Comparison of ENCODE assay signal across 8 cellular contexts in genomic region chr2:47905454-47906260, GRCh38. TPM values are rescaled to one million over a fixed set of nuclear protein-coding genes. Genes with fewer than 3 reads are reported as not detected.
DNase-seq lines count a peak whose midpoint lies in the region; ATAC-seq and TF ChIP-seq lines count a peak whose summit lies in the region.

No MANE protein-coding gene starts in this region.

- DNase-seq in NOMO-1 (lab: John Stamatoyannopoulos, UW; ENCODE audit: unreplicated experiment in 2 of 2) = peak; percentile 43 to 64
- no peak for DNase-seq in NOMO-1 treated with dmso at 0.1 percent for 144 hours (lab: John Stamatoyannopoulos, UW; ENCODE audit: unreplicated experiment)
- no peak for DNase-seq in Panc1 (ENCODE audit: low read depth, low spot score)
- DNase-seq in activated T-helper 9 cell treated with anti-CD3 and anti-CD28 coated beads, Interleukin-2, amount 50 U/mL, for 16 hours (ENCODE audit: low read depth) = peak; percentile 48
- DNase-seq in fibroblast of pulmonary artery (ENCODE audit: low read depth) = peak; percentile 60
- DNase-seq in nephron progenitor cell = peak; percentile 75
- DNase-seq in substantia nigra (lab: John Stamatoyannopoulos, UW) = peak in 46 of 49 donors; percentile 41 to 89 (median 68)

- peaks cover 36% of the 10 kb centered on the region for H3K4me1 Mint-ChIP-seq in nephron progenitor cell

- POLR2A ChIA-PET in Panc1 (lab: Charles Lee) = no interaction called here

- H3K27ac Mint-ChIP-seq in nephron progenitor cell = peak overlapping the region; percentile 99

- no peak for TF ChIP-seq CTCF in Panc1 (IDR thresholded peaks at IDR 0.05)
- TF ChIP-seq CTCF in fibroblast of pulmonary artery (IDR thresholded peaks at IDR 0.05; ENCODE audit: low read length, missing control alignments) = no peak
- no peak for TF ChIP-seq CTCF in nephron progenitor cell (IDR thresholded peaks at IDR 0.05)

- CTCF ChIA-PET in Panc1 (lab: Charles Lee) = no interaction called here

- H3K27me3 Mint-ChIP-seq in nephron progenitor cell (ENCODE audit: low read depth, poor library complexity) = peaks cover 3% of the 10 kb centered on the region

- peak overlapping the region; percentile 87 for H3K4me3 Mint-ChIP-seq in nephron progenitor cell

- H3K27me3 ChIP-seq in Panc1 (ENCODE audit: control insufficient read depth, insufficient read depth, low read length) = no peaks in the 10 kb centered on the region

- H3K36me3 Mint-ChIP-seq in nephron progenitor cell (ENCODE audit: low read depth) = peaks cover 6% of the 10 kb centered on the region

- in situ Hi-C loops in Panc1 (cut with HindIII; ENCODE audit: low pct_unique_long_range_greater_than_20kb, low sequenced_read_pairs) = no loop called here

- H3K27ac ChIP-seq in Panc1 (ENCODE audit: low read length) (peak overlapping the region; percentile 85), substantia nigra (ENCODE audit: low read depth, low read length, poor library complexity, severe bottlenecking) (peak overlapping the region; percentile 98)

- H3K9me3 Mint-ChIP-seq in nephron progenitor cell = no peaks in the 10 kb centered on the region

- peak; percentile 26 for ATAC-seq in HG03159 (IDR thresholded peaks at IDR 0.05; ENCODE audit: unreplicated experiment)
- ATAC-seq in Panc1 = peak; percentile 48

- no peaks in the 10 kb centered on the region for H3K9me3 ChIP-seq in Panc1 (ENCODE audit: control insufficient read depth, insufficient read depth, low read depth, low read length)

- no TSS peak for BruUV-seq in Panc1 (replicated peaks; lab: Mats Ljungman, UMichigan)

- peaks cover 5% of the 10 kb centered on the region for H3K36me3 ChIP-seq in Panc1 (ENCODE audit: control insufficient read depth, insufficient read depth, low read length)

- H3K4me3 ChIP-seq in Panc1 (ENCODE audit: low read depth in 2 of 2, low read length in 2 of 2) (peak overlapping the region; percentile 82 to 98), fibroblast of pulmonary artery (replicated peaks; ENCODE audit: low read depth, low read length) (peak overlapping the region; percentile 89)

- intact Hi-C loops in Panc1 (cut with micrococcal nuclease; ENCODE audit: unreplicated experiment) = loop anchor here (2.0 kb wide), 1 partner anchor 201 kb away; no protein-coding TSS in a partner anchor

- peaks cover 20% of the 10 kb centered on the region for H3K4me1 ChIP-seq in Panc1 (ENCODE audit: control insufficient read depth, insufficient read depth, low read length)

RNA-seq across cellular contexts. Expression of gene FBXO11, which starts 0.6 kb away (rescaled TPM):
- total RNA-seq in Panc1 (2021; ENCODE audit: unreplicated experiment) = 58.9 TPM
- polyA plus RNA-seq in Panc1 (2012; ENCODE audit: insufficient read length) = 22.5 TPM

Comparison
In these comparisons a context has a peak if more than half of its experiments do, and no peak if none do; other contexts are left out.
1. DNase-seq: peak in NOMO-1 (2 of 2), activated T-helper 9 cell treated with anti-CD3 and anti-CD28 coated beads, Interleukin-2, amount 50 U/mL, for 16 hours (single experiment), fibroblast of pulmonary artery (single experiment), nephron progenitor cell (single experiment) and substantia nigra (46 of 49); none in NOMO-1 treated with dmso at 0.1 percent for 144 hours (single experiment) and Panc1 (single experiment).